In the genomic region with DNA sequence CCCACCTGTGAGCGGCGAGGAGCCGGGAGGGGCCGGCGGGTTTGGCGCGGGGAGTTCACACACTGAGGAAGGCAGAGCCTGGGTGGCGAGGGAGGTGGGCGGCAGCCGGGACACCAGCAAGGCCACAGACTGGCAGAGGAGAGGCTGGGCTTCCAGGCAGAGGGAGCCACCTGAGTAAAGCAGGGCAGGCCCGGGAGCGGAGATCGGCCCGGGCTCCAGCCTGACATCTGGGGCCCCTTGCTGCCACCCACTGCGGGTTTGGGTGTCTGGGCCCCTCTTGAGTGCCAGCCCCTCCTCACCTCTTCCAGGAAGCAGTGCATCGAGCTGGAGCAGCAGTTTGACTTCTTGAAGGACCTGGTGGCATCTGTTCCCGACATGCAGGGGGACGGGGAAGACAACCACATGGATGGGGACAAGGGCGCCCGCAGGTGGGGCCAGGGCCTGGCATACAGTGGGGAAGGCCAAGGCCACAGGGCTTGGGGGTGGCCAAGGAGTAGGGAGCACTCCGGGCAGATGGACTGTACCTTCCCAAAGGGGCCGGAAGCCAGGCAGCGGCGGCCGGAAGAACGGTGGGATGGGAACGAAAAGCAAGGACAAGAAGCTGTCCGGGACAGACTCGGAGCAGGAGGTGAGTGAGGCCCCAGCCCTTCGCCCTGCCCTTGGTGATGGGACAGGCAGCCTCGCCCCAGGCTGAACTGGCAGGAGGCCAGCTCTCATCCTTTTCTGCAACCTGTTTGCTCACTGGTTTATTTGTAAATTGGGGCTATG, we compare ENCODE assay signal across 8 cellular contexts. TPM values are rescaled to one million over a fixed set of nuclear protein-coding genes. Genes with fewer than 3 reads are reported as not detected.
DNase-seq lines count a peak whose midpoint lies in the region; ATAC-seq and TF ChIP-seq lines count a peak whose summit lies in the region.

No MANE protein-coding gene starts in this region.

- DNase-seq in activated naive CD4-positive, alpha-beta T cell treated with anti-CD3 and anti-CD28 coated beads, Interleukin-2, amount 10 ng/mL, durations not matched to agents 7 days and 5 days = no peak
- no peak for DNase-seq in activated naive CD4-positive, alpha-beta T cell treated with Interleukin-2 at 50 U/mL for 16 hours
- DNase-seq in WERI-Rb-1 = no peak
- peak; percentile 35 to 64 (median 61) for DNase-seq in right cardiac atrium
- DNase-seq in smooth muscle cell (lab: John Stamatoyannopoulos, UW; ENCODE audit: unreplicated experiment) = no peak
- no peak for DNase-seq in NOMO-1 treated with dmso at 0.1 percent for 144 hours (lab: John Stamatoyannopoulos, UW; ENCODE audit: unreplicated experiment)

- TF ChIP-seq CTCF in WERI-Rb-1 (IDR thresholded peaks at IDR 0.05; ENCODE audit: low read depth, low read length) (no peak), smooth muscle cell (IDR thresholded peaks at IDR 0.05; ENCODE audit: borderline replicate concordance, insufficient read depth, poor library complexity, severe bottlenecking) (no peak)

- peak overlapping the region; percentile 80 for H3K9ac ChIP-seq in smooth muscle cell (ENCODE audit: low read depth)

- peak overlapping the region; percentile 85 for H3K4me2 ChIP-seq in smooth muscle cell

- no peaks in the 10 kb centered on the region for H3K27me3 Mint-ChIP-seq in activated naive CD4-positive, alpha-beta T cell treated with anti-CD3 and anti-CD28 coated beads, Interleukin-2, amount 10 ng/mL, durations not matched to agents 7 days and 5 days

- peaks cover 34% of the 10 kb centered on the region for H3K79me2 ChIP-seq in smooth muscle cell (ENCODE audit: low read depth)

- no peaks in the 10 kb centered on the region for H3K9me3 Mint-ChIP-seq in activated naive CD4-positive, alpha-beta T cell treated with anti-CD3 and anti-CD28 coated beads, Interleukin-2, amount 10 ng/mL, durations not matched to agents 7 days and 5 days

- no peaks in the 10 kb centered on the region for H3K9me3 ChIP-seq in WERI-Rb-1 (ENCODE audit: severe bottlenecking)
- no peaks in the 10 kb centered on the region for H3K9me3 ChIP-seq in right cardiac atrium (ENCODE audit: control insufficient read depth, low read length)
- H3K9me3 ChIP-seq in smooth muscle cell (replicated peaks; ENCODE audit: low read depth) = no peaks in the 10 kb centered on the region

- intact Hi-C loops in right cardiac atrium (cut with DNase I) = no loop called here

- H3K36me3 Mint-ChIP-seq in activated naive CD4-positive, alpha-beta T cell treated with anti-CD3 and anti-CD28 coated beads, Interleukin-2, amount 10 ng/mL, durations not matched to agents 7 days and 5 days = peaks cover 41% of the 10 kb centered on the region

- H3K4me3 Mint-ChIP-seq in activated naive CD4-positive, alpha-beta T cell treated with anti-CD3 and anti-CD28 coated beads, Interleukin-2, amount 10 ng/mL, durations not matched to agents 7 days and 5 days = peak overlapping the region; percentile 93

- CTCF ChIA-PET in activated naive CD4-positive, alpha-beta T cell treated with anti-CD3 and anti-CD28 coated beads, Interleukin-2, amount 10 ng/mL, durations not matched to agents 7 days and 5 days (lab: Charles Lee) = interaction anchor here (0.8 to 1.7 kb wide), 2 partner anchors 32 to 35 kb away, joined by 4 to 7 read pairs; a partner anchor contains a TSS

- H3K36me3 ChIP-seq in WERI-Rb-1 (peaks cover 17% of the 10 kb centered on the region), smooth muscle cell (ENCODE audit: low read depth) (no peaks in the 10 kb centered on the region)

- peak overlapping the region; percentile 56 for H3K4me3 ChIP-seq in WERI-Rb-1 (ENCODE audit: low read depth, low read length)
- H3K4me3 ChIP-seq in right cardiac atrium (ENCODE audit: low read length) = peak overlapping the region; percentile 92
- peak overlapping the region; percentile 93 for H3K4me3 ChIP-seq in smooth muscle cell

- peaks cover 6% of the 10 kb centered on the region for H4K20me1 ChIP-seq in smooth muscle cell (ENCODE audit: low read depth)

- H3K4me1 ChIP-seq in right cardiac atrium (ENCODE audit: control insufficient read depth, insufficient read depth, low read length) = peaks cover 19% of the 10 kb centered on the region
- peaks cover 19% of the 10 kb centered on the region for H3K4me1 ChIP-seq in smooth muscle cell (ENCODE audit: low read depth)

- ATAC-seq in right cardiac atrium = peak in 1 of 2 donors; percentile 0
- ATAC-seq in GM18873 (IDR thresholded peaks at IDR 0.05; ENCODE audit: low FRiP score, unreplicated experiment) = no peak
- no peak for ATAC-seq in GM21447 (IDR thresholded peaks at IDR 0.05; ENCODE audit: unreplicated experiment)

- H3F3A ChIP-seq in smooth muscle cell (ENCODE audit: low read depth) = peaks cover 26% of the 10 kb centered on the region

- peaks cover 51% of the 10 kb centered on the region for H3K4me1 Mint-ChIP-seq in activated naive CD4-positive, alpha-beta T cell treated with anti-CD3 and anti-CD28 coated beads, Interleukin-2, amount 10 ng/mL, durations not matched to agents 7 days and 5 days

- H2AFZ ChIP-seq in smooth muscle cell (ENCODE audit: low read depth) = peak overlapping the region; percentile 56

- peak overlapping the region; percentile 91 for H3K27ac Mint-ChIP-seq in activated naive CD4-positive, alpha-beta T cell treated with anti-CD3 and anti-CD28 coated beads, Interleukin-2, amount 10 ng/mL, durations not matched to agents 7 days and 5 days

- peak overlapping the region; percentile 74 for H3K27ac ChIP-seq in WERI-Rb-1
- H3K27ac ChIP-seq in right cardiac atrium (ENCODE audit: low read length) = no peak overlapping the region
- H3K27ac ChIP-seq in smooth muscle cell (ENCODE audit: low read depth) = peak overlapping the region; percentile 62

- WGBS in right cardiac atrium = 27% methylated on average over 31 of the region's 31 CpGs
- WGBS in smooth muscle cell (ENCODE audit: low lambda C conversion rate) = 48% methylated on average over 31 of the region's 31 CpGs

- H3K27me3 ChIP-seq in WERI-Rb-1 (ENCODE audit: insufficient read depth, low read depth, severe bottlenecking) = no peaks in the 10 kb centered on the region
- H3K27me3 ChIP-seq in right cardiac atrium (ENCODE audit: control insufficient read depth, insufficient read depth) = no peaks in the 10 kb centered on the region
- H3K27me3 ChIP-seq in smooth muscle cell (ENCODE audit: low read depth) = no peaks in the 10 kb centered on the region

RNA-seq across cellular contexts. Expression of a gene that starts 1.0 kb away (rescaled TPM):
- total RNA-seq in right cardiac atrium (10 to 100 TPM; 82.9 to 90.2 (median 85.2) TPM), smooth muscle cell (73.9 and 79.3 TPM in 2 replicates)
- polyA plus RNA-seq in right cardiac atrium (130 TPM), smooth muscle cell (276 and 278 TPM in 2 replicates)

RNA-seq across cellular contexts. Expression of a gene that starts 1.4 kb away (rescaled TPM):
- total RNA-seq in right cardiac atrium (10 to 100 TPM; 31.1 to 41.8 (median 38.7) TPM), smooth muscle cell (32.0 and 41.2 TPM in 2 replicates)
- polyA plus RNA-seq in right cardiac atrium (39.8 TPM), smooth muscle cell (90.8 and 99.5 TPM in 2 replicates)

RNA-seq across cellular contexts. Expression of a gene that starts 20.0 kb away (rescaled TPM):
- total RNA-seq in right cardiac atrium (1 to 10 TPM in 1 of 4 donors, under 1 TPM in 3; 0.57 to 5.5 (median 0.83) TPM), smooth muscle cell (12.5 and 15.8 TPM in 2 replicates)
- polyA plus RNA-seq in right cardiac atrium (2.6 TPM), smooth muscle cell (26.1 and 49.8 TPM in 2 replicates)

RNA-seq across cellular contexts. Expression of a gene that starts 25.1 kb away (rescaled TPM):
- total RNA-seq in right cardiac atrium = not detected
- not detected for polyA plus RNA-seq in right cardiac atrium
- 0.27 TPM in 1 of 2 replicates, not detected in the other for total RNA-seq in smooth muscle cell
- polyA plus RNA-seq in smooth muscle cell = 1.5 TPM in 2 replicates

RNA-seq across cellular contexts. Expression of a gene that starts 29.7 kb away (rescaled TPM):
- total RNA-seq in right cardiac atrium (10 to 100 TPM; 50.8 to 61.3 (median 57.4) TPM), smooth muscle cell (15.7 and 19.5 TPM in 2 replicates)
- polyA plus RNA-seq in right cardiac atrium (80.3 TPM), smooth muscle cell (55.7 and 80.4 TPM in 2 replicates)

Comparison
In these comparisons a context has a peak if more than half of its experiments do, and no peak if none do; other contexts are left out.
1. DNase-seq: peak in right cardiac atrium (3 of 3); none in activated naive CD4-positive, alpha-beta T cell treated with anti-CD3 and anti-CD28 coated beads, Interleukin-2, amount 10 ng/mL, durations not matched to agents 7 days and 5 days (single experiment), activated naive CD4-positive, alpha-beta T cell treated with Interleukin-2 at 50 U/mL for 16 hours (single experiment), WERI-Rb-1 (single experiment), smooth muscle cell (single experiment) and NOMO-1 treated with dmso at 0.1 percent for 144 hours (single experiment).
2. Peak in every context shown above with its lines, with median percentiles within 50 percentile points of each other: H3K4me3 ChIP-seq.